Comparison of ENCODE assay signal across 9 cellular contexts in genomic region chr2:119491776-119492525, GRCh38. TPM values are rescaled to one million over a fixed set of nuclear protein-coding genes. Genes with fewer than 3 reads are reported as not detected.
DNase-seq lines count a peak whose midpoint lies in the region; ATAC-seq and TF ChIP-seq lines count a peak whose summit lies in the region.
"Had no signal": no experiment of that assay in that cellular context is flagged by ENCODE, and none has a peak within 500 bp of the region (broad histone marks: within the 10 kb centered on the region; RNA-seq: fewer than 3 reads in every experiment).

No MANE protein-coding gene starts in this region.

- CTCF ChIA-PET in T-cell (lab: Charles Lee): no interaction called here

- no peak overlapping the region for H3K4me3 Mint-ChIP-seq in T-cell

- H3K4me1 Mint-ChIP-seq in T-cell: no peaks in the 10 kb centered on the region

- H3K4me1 ChIP-seq in thoracic aorta (ENCODE audit: control insufficient read depth in 1 of 2, low read depth in 2 of 2): peaks cover 8 to 32% of the 10 kb centered on the region in 2 donors

- DNase-seq in HK-2 (ENCODE audit: unreplicated experiment): peak; percentile 74
- DNase-seq in astrocyte of the hippocampus (ENCODE audit: low read depth, low spot score): peak; percentile 95
- DNase-seq in iPS-NIHi7 (ENCODE audit: extremely low spot score): peak; percentile 65
- DNase-seq in thoracic aorta (ENCODE audit: low spot score): no peak
- DNase-seq in RPMI8226: no peak
- DNase-seq in stimulated activated naive CD4-positive, alpha-beta T cell (lab: John Stamatoyannopoulos, UW): no peak
- DNase-seq in T-cell: no peak
- DNase-seq: effector CD8-positive, alpha-beta T cell; KG1 had no signal

- peaks cover 13 to 17% of the 10 kb centered on the region in 2 donors for H3K27me3 Mint-ChIP-seq in T-cell

- POLR2A ChIA-PET in T-cell (lab: Charles Lee): no interaction called here

- no peak overlapping the region for H3K4me3 ChIP-seq in thoracic aorta

- TF ChIP-seq CTCF in thoracic aorta (IDR thresholded peaks at IDR 0.05): no peak

- no peaks in the 10 kb centered on the region for H3K9me3 ChIP-seq in thoracic aorta

- peak overlapping the region in 1 of 2 donors; percentile 12 for H3K27ac ChIP-seq in thoracic aorta

- ATAC-seq in thoracic aorta (ENCODE audit: insufficient number of reproducible peaks, low FRiP score, low read depth) (peak; percentile 64), T-cell (replicated peaks in 1 of 4) (no peak)

- H3K36me3 Mint-ChIP-seq in T-cell: no peaks in the 10 kb centered on the region

- no peaks in the 10 kb centered on the region for H3K27me3 ChIP-seq in thoracic aorta (replicated peaks; ENCODE audit: insufficient read depth)

- no peak overlapping the region for H3K27ac Mint-ChIP-seq in T-cell

- no peaks in the 10 kb centered on the region for H3K36me3 ChIP-seq in thoracic aorta

- no peaks in the 10 kb centered on the region for H3K9me3 Mint-ChIP-seq in T-cell

RNA-seq across cellular contexts. Expression of gene SCTR, which starts 32.3 kb away (rescaled TPM):
- total RNA-seq in thoracic aorta (not detected), T-cell (not detected)

RNA-seq across cellular contexts. Expression of gene CFAP221, which starts 52.3 kb away (rescaled TPM):
- total RNA-seq in thoracic aorta (under 1 TPM in 1 of 2 donors, not detected in 1; 0.56 TPM), T-cell (not detected)

Comparison
In these comparisons a context has a peak if more than half of its experiments do, and no peak if none do; other contexts are left out.
1. DNase-seq: peak in HK-2 (single experiment), astrocyte of the hippocampus (single experiment) and iPS-NIHi7 (single experiment); none in thoracic aorta (single experiment), RPMI8226 (single experiment), stimulated activated naive CD4-positive, alpha-beta T cell (0 of 6) and T-cell (0 of 34).